Comparison of ENCODE assay signal across 11 cellular contexts in the genomic region with DNA sequence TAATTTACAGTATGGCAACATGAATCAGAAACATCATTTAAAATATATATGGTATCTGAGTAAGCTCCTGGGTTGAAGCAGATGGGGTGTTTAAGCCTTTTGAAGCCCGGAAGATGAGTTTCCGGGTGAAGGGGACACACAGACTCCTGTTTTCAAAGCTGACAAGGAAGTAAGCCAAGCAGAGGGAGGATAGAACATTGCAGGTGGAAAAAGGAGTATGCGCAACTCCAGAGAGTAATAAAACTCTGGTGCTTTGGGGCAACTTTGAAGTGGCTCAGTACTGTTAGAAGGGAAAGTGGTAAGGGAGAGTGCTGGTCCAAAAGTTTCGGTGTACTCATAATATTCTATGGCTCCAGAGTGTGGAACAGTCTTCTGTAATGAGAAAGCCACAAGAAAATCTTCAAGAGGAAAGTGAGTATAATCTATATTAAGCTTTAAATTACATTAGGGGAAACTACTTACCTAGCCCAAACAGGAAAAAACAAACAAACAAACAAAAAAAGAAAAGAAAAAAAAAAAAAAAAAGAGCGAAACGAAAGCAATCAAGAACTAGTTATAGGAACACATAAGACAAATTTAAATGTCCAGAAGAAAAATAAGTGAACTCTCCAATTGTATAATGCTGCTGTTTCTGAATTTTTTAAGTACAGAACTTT. TPM values are rescaled to one million over a fixed set of nuclear protein-coding genes. Genes with fewer than 3 reads are reported as not detected.
DNase-seq lines count a peak whose midpoint lies in the region; ATAC-seq, FAIRE-seq and TF ChIP-seq lines count a peak whose summit lies in the region.
"Had no signal": no experiment of that assay in that cellular context is flagged by ENCODE, and none has a peak within 500 bp of the region (broad histone marks: within the 10 kb centered on the region; RNA-seq: fewer than 3 reads in every experiment).

No MANE protein-coding gene starts in this region.

- no peak overlapping the region for H3K14ac ChIP-seq in trophoblast cell (ENCODE audit: low read length)

- H3K9me3 ChIP-seq in Peyer's patch: no peaks in the 10 kb centered on the region
- H3K9me3 ChIP-seq in trophoblast cell (ENCODE audit: insufficient read depth, low read depth, low read length): peaks cover 3% of the 10 kb centered on the region

- no peak overlapping the region for H3K9ac ChIP-seq in trophoblast cell (ENCODE audit: low read length)

- in situ Hi-C loops in G401 (cut with HindIII; ENCODE audit: low sequenced_read_pairs): no loop called here

- no peak overlapping the region for H2AFZ ChIP-seq in trophoblast cell (ENCODE audit: insufficient read depth, low read length, poor library complexity)

- no peak overlapping the region for H2BK5ac ChIP-seq in trophoblast cell (ENCODE audit: low read depth, low read length, poor library complexity)

- H4K8ac ChIP-seq in trophoblast cell (ENCODE audit: low read depth, low read length): no peak overlapping the region

- no peak for TF ChIP-seq POLR2A in Peyer's patch (IDR thresholded peaks at IDR 0.05)

- no peaks in the 10 kb centered on the region for H3K36me3 ChIP-seq in Peyer's patch
- no peaks in the 10 kb centered on the region for H3K36me3 ChIP-seq in trophoblast cell (ENCODE audit: control insufficient read depth in 1 of 2, insufficient read depth in 2 of 2, low read length in 2 of 2)

- H3K79me2 ChIP-seq in trophoblast cell (ENCODE audit: control insufficient read depth, insufficient read depth, low read length, poor library complexity): no peaks in the 10 kb centered on the region

- no peak overlapping the region for H2AK5ac ChIP-seq in trophoblast cell (ENCODE audit: low read length)

- H3K4me1 ChIP-seq in Peyer's patch: no peaks in the 10 kb centered on the region
- peaks cover 5 to 8% of the 10 kb centered on the region in 2 experiments for H3K4me1 ChIP-seq in trophoblast cell (ENCODE audit: control insufficient read depth in 1 of 2, insufficient read depth in 2 of 2, low read length in 2 of 2)

- H4K91ac ChIP-seq in trophoblast cell (ENCODE audit: low read depth, low read length): no peak overlapping the region

- no peak overlapping the region for H3K4ac ChIP-seq in trophoblast cell (ENCODE audit: low read depth, low read length)

- no peak overlapping the region for H2BK12ac ChIP-seq in trophoblast cell (ENCODE audit: low read length)

- H3K27me3 ChIP-seq in Peyer's patch (no peaks in the 10 kb centered on the region), trophoblast cell (ENCODE audit: insufficient read depth, low read length) (peaks cover 8% of the 10 kb centered on the region)

- no CpG with 5 or more reads among the region's 6 CpGs for WGBS in trophoblast cell (ENCODE audit: extremely low coverage, insufficient coverage, insufficient read length)

- no peak overlapping the region for H3K18ac ChIP-seq in trophoblast cell (ENCODE audit: low read length)

- ATAC-seq in HG03439 (IDR thresholded peaks at IDR 0.05; ENCODE audit: unreplicated experiment): no peak
- no peak for ATAC-seq in GM21515 (IDR thresholded peaks at IDR 0.05; ENCODE audit: unreplicated experiment)

- H2BK120ac ChIP-seq in trophoblast cell (ENCODE audit: insufficient read depth, low read length, poor library complexity): no peak overlapping the region

- no peak for TF ChIP-seq CTCF in Peyer's patch (IDR thresholded peaks at IDR 0.05)

- H3K79me1 ChIP-seq in trophoblast cell (ENCODE audit: low read length): peaks cover 3% of the 10 kb centered on the region

- peak; percentile 11 for DNase-seq in stimulated activated CD4-positive, alpha-beta T cell treated with anti-CD3 and anti-CD28 coated beads, Interleukin-4, amount 100 ng/mL, for 24 hours
- DNase-seq in stimulated activated CD4-positive, alpha-beta T cell treated with anti-CD3 and anti-CD28 coated beads, Interleukin-1b, Interleukin-23, amount 100 ng/mL, for 48 hours: no peak
- DNase-seq in Peyer's patch (peak in 2 of 3 donors; percentile 45 to 52), G401 (ENCODE audit: low spot score) (no peak), trophoblast cell (no peak)
- DNase-seq: activated CD4-positive, CD25-positive, alpha-beta regulatory T cell; kidney glomerular epithelial cell; NCI-H82 had no signal

- peak; percentile 28 for FAIRE-seq in colon (lab: Jason Lieb, UNC)

- H3K27ac ChIP-seq in Peyer's patch (peak overlapping the region in 3 of 4 donors; percentile 81 to 92 (median 86)), trophoblast cell (ENCODE audit: low read depth, low read length) (no peak overlapping the region)

- H3K4me3 ChIP-seq in Peyer's patch (peak overlapping the region in 2 of 4 donors; percentile 47 to 53), trophoblast cell (ENCODE audit: low read depth, low read length) (no peak overlapping the region)

- H3K23ac ChIP-seq in trophoblast cell (ENCODE audit: low read length): no peak overlapping the region

- no peak overlapping the region for H3K4me2 ChIP-seq in trophoblast cell (ENCODE audit: low read length)

- H4K12ac ChIP-seq in trophoblast cell (ENCODE audit: low read depth, low read length): no peak overlapping the region

RNA-seq across cellular contexts. Expression of gene ST8SIA4, which starts 2.3 kb away (rescaled TPM):
- total RNA-seq in Peyer's patch: 10 to 100 TPM in 1 of 4 donors, 1 to 10 TPM in 3; 1.1 to 27.2 (median 3.0) TPM
- not detected in 2 replicates for total RNA-seq in G401 (2014; rRNA removed; shearing (Covaris generic))
- polyA plus RNA-seq in trophoblast cell (2013): 5.3 TPM in 2 replicates

Comparison
In these comparisons a context has a peak if more than half of its experiments do, and no peak if none do; other contexts are left out.
1. DNase-seq: peak in stimulated activated CD4-positive, alpha-beta T cell treated with anti-CD3 and anti-CD28 coated beads, Interleukin-4, amount 100 ng/mL, for 24 hours (single experiment) and Peyer's patch (2 of 3); none in stimulated activated CD4-positive, alpha-beta T cell treated with anti-CD3 and anti-CD28 coated beads, Interleukin-1b, Interleukin-23, amount 100 ng/mL, for 48 hours (single experiment), G401 (single experiment) and trophoblast cell (0 of 2).